Comparison of ENCODE assay signal across 8 cellular contexts in the genomic region with DNA sequence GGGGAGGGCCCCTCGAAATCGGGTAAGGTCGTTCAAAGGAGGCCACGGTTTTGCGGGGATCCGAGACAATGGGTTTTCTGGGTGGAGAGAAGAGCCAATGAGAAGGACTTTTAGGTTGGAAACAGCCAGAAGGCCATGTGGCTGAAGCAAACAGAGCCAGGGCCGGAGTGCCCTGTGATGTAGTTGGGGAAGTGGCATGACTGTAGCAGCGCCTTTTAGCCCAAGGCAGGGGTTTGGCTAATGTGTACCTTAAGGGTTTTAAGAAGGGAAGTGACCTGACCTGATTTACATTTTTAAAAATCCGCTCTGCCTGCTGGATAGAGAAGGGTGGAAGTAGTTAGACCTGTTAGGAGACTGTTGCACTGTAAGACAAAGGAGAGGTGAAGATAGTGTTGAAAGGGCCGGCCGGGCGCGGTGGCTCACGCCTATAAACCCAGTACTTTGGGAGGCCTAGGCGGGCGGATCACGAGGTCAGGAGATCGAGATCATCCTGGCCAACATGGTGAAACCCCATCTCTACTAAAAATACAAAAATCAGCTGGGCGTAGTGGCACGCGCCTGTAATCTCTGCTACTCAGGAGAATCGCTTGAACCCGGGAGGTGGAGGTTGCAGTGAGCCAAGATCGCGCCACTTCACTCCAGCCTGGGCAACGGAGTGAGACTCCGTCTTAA. TPM values are rescaled to one million over a fixed set of nuclear protein-coding genes. Genes with fewer than 3 reads are reported as not detected.
DNase-seq lines count a peak whose midpoint lies in the region; ATAC-seq, FAIRE-seq and TF ChIP-seq lines count a peak whose summit lies in the region.

No MANE protein-coding gene starts in this region.

- DNase-seq in A549 (ENCODE audit: low read depth in 1 of 2, low spot score in 1 of 2), result peak; percentile 52 to 57
- DNase-seq in KG1 (lab: John Stamatoyannopoulos, UW), result peak; percentile 70
- no peak for DNase-seq in T-helper 17 cell
- DNase-seq in left lung, result peak; percentile 80 to 84
- DNase-seq in stimulated activated effector memory CD8-positive, alpha-beta T cell treated with anti-CD3 and anti-CD28 coated beads, Interleukin-12 subunit alpha, Interleukin-12 subunit beta, amount 100 ng/mL, for 72 hours (ENCODE audit: low spot score in 2 of 2), result peak; percentile 11 to 68

- no peaks in the 10 kb centered on the region for H3K9me3 Mint-ChIP-seq in dendritic cell treated with granulocyte-macrophage colony-stimulating factor and Interleukin-4, amounts not matched to agents 40 ng/mL and 50 ng/mL, for 4 days
- H3K9me3 Mint-ChIP-seq in stimulated activated effector memory CD8-positive, alpha-beta T cell treated with anti-CD3 and anti-CD28 coated beads, Interleukin-12 subunit alpha, Interleukin-12 subunit beta, amount 100 ng/mL, for 72 hours, result no peaks in the 10 kb centered on the region

- ATAC-seq in A549 (peak in 1 of 2 experiments; percentile 40; a peak in 3 of 6 replicates), T-helper 17 cell (no peak), left lung (peak; percentile 52), GM18909 (IDR thresholded peaks at IDR 0.05; ENCODE audit: poor library complexity, unreplicated experiment) (no peak)
- ATAC-seq in stimulated activated effector memory CD8-positive, alpha-beta T cell treated with anti-CD3 and anti-CD28 coated beads, Interleukin-12 subunit alpha, Interleukin-12 subunit beta, amount 100 ng/mL, for 72 hours, result no peak

- intact Hi-C loops in dendritic cell treated with granulocyte-macrophage colony-stimulating factor and Interleukin-4, amounts not matched to agents 40 ng/mL and 50 ng/mL, for 4 days (cut with micrococcal nuclease), result loop anchor here (2.0 to 5.0 kb wide), 2 partner anchors 17 to 41 kb away; no protein-coding TSS in a partner anchor
- intact Hi-C loops in left lung (cut with DNase I), result no loop called here

- no peak for TF ChIP-seq EP300 in A549 (IDR thresholded peaks at IDR 0.05)

- TF ChIP-seq POLR2A in A549 (IDR thresholded peaks at IDR 0.05; ENCODE audit: low read length) (no peak), GM10847 (IDR thresholded peaks at IDR 0.05; ENCODE audit: extremely low read depth, insufficient read length) (peak; percentile 44)

- TF ChIP-seq RAD21 in A549 (conservative IDR thresholded peaks at IDR 0.05 in 1 of 2, IDR thresholded peaks at IDR 0.05 in 1 of 2), result no peak

- peak overlapping the region; percentile 97 for H3K4me3 Mint-ChIP-seq in T-helper 17 cell
- H3K4me3 Mint-ChIP-seq in dendritic cell treated with granulocyte-macrophage colony-stimulating factor and Interleukin-4, amounts not matched to agents 40 ng/mL and 50 ng/mL, for 4 days, result peak overlapping the region; percentile 95
- peak overlapping the region; percentile 89 for H3K4me3 Mint-ChIP-seq in stimulated activated effector memory CD8-positive, alpha-beta T cell treated with anti-CD3 and anti-CD28 coated beads, Interleukin-12 subunit alpha, Interleukin-12 subunit beta, amount 100 ng/mL, for 72 hours

- no peaks in the 10 kb centered on the region for H3K27me3 Mint-ChIP-seq in T-helper 17 cell
- no peaks in the 10 kb centered on the region for H3K27me3 Mint-ChIP-seq in dendritic cell treated with granulocyte-macrophage colony-stimulating factor and Interleukin-4, amounts not matched to agents 40 ng/mL and 50 ng/mL, for 4 days

- peak overlapping the region; percentile 97 for H3K27ac Mint-ChIP-seq in T-helper 17 cell
- peak overlapping the region; percentile 99 for H3K27ac Mint-ChIP-seq in dendritic cell treated with granulocyte-macrophage colony-stimulating factor and Interleukin-4, amounts not matched to agents 40 ng/mL and 50 ng/mL, for 4 days
- peak overlapping the region; percentile 99 for H3K27ac Mint-ChIP-seq in stimulated activated effector memory CD8-positive, alpha-beta T cell treated with anti-CD3 and anti-CD28 coated beads, Interleukin-12 subunit alpha, Interleukin-12 subunit beta, amount 100 ng/mL, for 72 hours

- POLR2A ChIA-PET in A549 (lab: Yijun Ruan, JAX), result interaction anchor here (1.6 to 1.7 kb wide), 2 partner anchors 18 to 53 kb away, joined by 5 to 8 read pairs; no protein-coding TSS in a partner anchor

- H3K4me3 ChIP-seq in A549, result peak overlapping the region; percentile 90
- H3K4me3 ChIP-seq in left lung, result peak overlapping the region; percentile 64 to 68

- no peaks in the 10 kb centered on the region for H3K27me3 ChIP-seq in left lung

- H3K4me1 ChIP-seq in A549 (peaks cover 76% of the 10 kb centered on the region), left lung (peaks cover 49 to 82% of the 10 kb centered on the region in 2 donors)

- H3K9me3 ChIP-seq in A549 (no peaks in the 10 kb centered on the region), T-helper 17 cell (ENCODE audit: control insufficient read depth, low read length, poor library complexity, severe bottlenecking) (no peaks in the 10 kb centered on the region), left lung (no peaks in the 10 kb centered on the region)

- 56% methylated on average over 27 of the region's 27 CpGs for WGBS in A549 (ENCODE audit: missing lambda C conversion rate)

- CTCF ChIA-PET in A549 (lab: Yijun Ruan, JAX), result interaction anchor here (1.8 to 9.6 kb wide), 3 partner anchors 34 to 52 kb away, joined by 6 to 60 read pairs (median 7); no protein-coding TSS in a partner anchor

- no peak for FAIRE-seq in A549 (lab: Jason Lieb, UNC)

- H3K27ac ChIP-seq in A549, result peak overlapping the region; percentile 92 to 98
- peak overlapping the region; percentile 97 to 98 for H3K27ac ChIP-seq in left lung

- H3K4me2 ChIP-seq in A549, result peak overlapping the region; percentile 81

- H3K36me3 ChIP-seq in left lung, result no peaks in the 10 kb centered on the region

- H3K36me3 Mint-ChIP-seq in T-helper 17 cell (ENCODE audit: low read depth), result peaks cover 3% of the 10 kb centered on the region
- H3K36me3 Mint-ChIP-seq in dendritic cell treated with granulocyte-macrophage colony-stimulating factor and Interleukin-4, amounts not matched to agents 40 ng/mL and 50 ng/mL, for 4 days (ENCODE audit: low read depth), result peaks cover 76% of the 10 kb centered on the region
- peaks cover 49% of the 10 kb centered on the region for H3K36me3 Mint-ChIP-seq in stimulated activated effector memory CD8-positive, alpha-beta T cell treated with anti-CD3 and anti-CD28 coated beads, Interleukin-12 subunit alpha, Interleukin-12 subunit beta, amount 100 ng/mL, for 72 hours

- peaks cover 66% of the 10 kb centered on the region for H3K4me1 Mint-ChIP-seq in T-helper 17 cell
- peaks cover 83% of the 10 kb centered on the region for H3K4me1 Mint-ChIP-seq in dendritic cell treated with granulocyte-macrophage colony-stimulating factor and Interleukin-4, amounts not matched to agents 40 ng/mL and 50 ng/mL, for 4 days (ENCODE audit: low read depth)
- peaks cover 75% of the 10 kb centered on the region for H3K4me1 Mint-ChIP-seq in stimulated activated effector memory CD8-positive, alpha-beta T cell treated with anti-CD3 and anti-CD28 coated beads, Interleukin-12 subunit alpha, Interleukin-12 subunit beta, amount 100 ng/mL, for 72 hours

- TF ChIP-seq CTCF in A549 (IDR thresholded peaks at IDR 0.05) (no peak), left lung (IDR thresholded peaks at IDR 0.05) (no peak)

TF ChIP-seq in A549, 52 proteins besides CTCF, POLR2A, EP300 and RAD21 (continues in another document):
- TF ChIP-seq EHMT2 (IDR thresholded peaks at IDR 0.05; ENCODE audit: low read depth) (no peak), MAZ (IDR thresholded peaks at IDR 0.05; ENCODE audit: borderline replicate concordance, low read depth, low read length) (no peak), PHF8 (IDR thresholded peaks at IDR 0.05; ENCODE audit: borderline replicate concordance, low read depth) (no peak), ZFP36 (IDR thresholded peaks at IDR 0.05; ENCODE audit: borderline replicate concordance, partially characterized antibody) (no peak), MYC (IDR thresholded peaks at IDR 0.05; ENCODE audit: borderline replicate concordance, low read length) (peak; percentile 81; the same call in 1 of the 2 replicates), TP53 (CRISPR knock-in tag; IDR thresholded peaks at IDR 0.05) (no peak), HEYL (CRISPR knock-in tag; IDR thresholded peaks at IDR 0.05) (no peak), ZC3H11A (IDR thresholded peaks at IDR 0.05) (no peak), HOXB5 (CRISPR knock-in tag; IDR thresholded peaks at IDR 0.05) (0 out of 2 replicates have a peak, but pooled peaks have one; percentile 45), EHF (CRISPR knock-in tag; IDR thresholded peaks at IDR 0.05) (no peak)
- TF ChIP-seq, protein P1, sequence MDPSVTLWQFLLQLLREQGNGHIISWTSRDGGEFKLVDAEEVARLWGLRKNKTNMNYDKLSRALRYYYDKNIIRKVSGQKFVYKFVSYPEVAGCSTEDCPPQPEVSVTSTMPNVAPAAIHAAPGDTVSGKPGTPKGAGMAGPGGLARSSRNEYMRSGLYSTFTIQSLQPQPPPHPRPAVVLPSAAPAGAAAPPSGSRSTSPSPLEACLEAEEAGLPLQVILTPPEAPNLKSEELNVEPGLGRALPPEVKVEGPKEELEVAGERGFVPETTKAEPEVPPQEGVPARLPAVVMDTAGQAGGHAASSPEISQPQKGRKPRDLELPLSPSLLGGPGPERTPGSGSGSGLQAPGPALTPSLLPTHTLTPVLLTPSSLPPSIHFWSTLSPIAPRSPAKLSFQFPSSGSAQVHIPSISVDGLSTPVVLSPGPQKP (IDR thresholded peaks at IDR 0.05; ENCODE audit: low read depth, low read length), result no peak
- TF ChIP-seq, protein P2, sequence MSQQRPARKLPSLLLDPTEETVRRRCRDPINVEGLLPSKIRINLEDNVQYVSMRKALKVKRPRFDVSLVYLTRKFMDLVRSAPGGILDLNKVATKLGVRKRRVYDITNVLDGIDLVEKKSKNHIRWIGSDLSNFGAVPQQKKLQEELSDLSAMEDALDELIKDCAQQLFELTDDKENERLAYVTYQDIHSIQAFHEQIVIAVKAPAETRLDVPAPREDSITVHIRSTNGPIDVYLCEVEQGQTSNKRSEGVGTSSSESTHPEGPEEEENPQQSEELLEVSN (IDR thresholded peaks at IDR 0.05; ENCODE audit: borderline replicate concordance, low read depth), result no peak

RNA-seq across cellular contexts. Expression of a gene that starts 1.0 kb away (rescaled TPM):
- polyA plus RNA-seq in A549 (2011; rRNA removed) (37.8 and 44.0 TPM in 2 replicates), A549 (2017; fragmentation: RNase III; extraction: RNeasy Plus Mini Kit Qiagen cat#74134 plus additional on column Dnase treatment) (38.6 to 48.8 TPM (median 40.6 TPM) in 3 replicates)
- 16.6 and 17.7 TPM in 2 replicates for polyA plus RNA-seq in A549 (2012; cell fraction: cytosol; rRNA removed)
- 3.8 and 6.5 TPM in 2 replicates for polyA plus RNA-seq in A549 (2012; cell fraction: nucleus; rRNA removed)
- 9.4 and 12.8 TPM in 2 replicates for polyA minus RNA-seq in A549 (2011; rRNA and poly(A)+ RNA removed)
- total RNA-seq in T-helper 17 cell (10 to 100 TPM; 15.0 to 20.1 TPM), left lung (10 to 100 TPM; 28.0 to 28.7 TPM)

RNA-seq across cellular contexts. Expression of a gene that starts 1.4 kb away (rescaled TPM):
- 7.2 and 7.5 TPM in 2 replicates for polyA plus RNA-seq in A549 (2011; rRNA removed)
- 2.1 and 2.3 TPM in 2 replicates for polyA plus RNA-seq in A549 (2012; cell fraction: cytosol; rRNA removed)
- polyA plus RNA-seq in A549 (2012; cell fraction: nucleus; rRNA removed), result 2.0 and 3.5 TPM in 2 replicates
- 5.2 to 5.9 TPM (median 5.9 TPM) in 3 replicates for polyA plus RNA-seq in A549 (2017; fragmentation: RNase III; extraction: RNeasy Plus Mini Kit Qiagen cat#74134 plus additional on column Dnase treatment)
- polyA minus RNA-seq in A549 (2011; rRNA and poly(A)+ RNA removed), result 16.4 and 17.8 TPM in 2 replicates
- 1 to 10 TPM; 3.9 to 4.0 TPM for total RNA-seq in T-helper 17 cell
- total RNA-seq in left lung, result 10 to 100 TPM; 26.5 to 27.1 TPM

Comparison
In these comparisons a context has a peak if more than half of its experiments do, and no peak if none do; other contexts are left out.
1. DNase-seq: peak in A549 (2 of 2), KG1 (single experiment), left lung (2 of 2) and stimulated activated effector memory CD8-positive, alpha-beta T cell treated with anti-CD3 and anti-CD28 coated beads, Interleukin-12 subunit alpha, Interleukin-12 subunit beta, amount 100 ng/mL, for 72 hours (2 of 2); none in T-helper 17 cell (0 of 3).
2. RNA of a gene that starts 1.4 kb away (total RNA-seq): 26.5 to 27.1 TPM in left lung; 3.9 to 4.0 TPM in T-helper 17 cell; every median in the first group is over 4 times any median in the second.
3. Peak in every context shown above with its lines, with median percentiles within 50 percentile points of each other: H3K27ac Mint-ChIP-seq and H3K4me3 Mint-ChIP-seq.